ENCODE assay signal across 9 cellular contexts in genomic region chr3:43999920-44000319, GRCh38.
DNase-seq lines count a peak whose midpoint lies in the region; ATAC-seq and TF ChIP-seq lines count a peak whose summit lies in the region.
"Had no signal": no experiment of that assay in that cellular context is flagged by ENCODE, and none has a peak within 500 bp of the region (broad histone marks: within the 10 kb centered on the region; RNA-seq: fewer than 3 reads in every experiment).

No MANE protein-coding gene starts in this region.

- DNase-seq in activated naive CD4-positive, alpha-beta T cell treated with anti-CD3 and anti-CD28 coated beads, Interleukin-2, amount 50 U/mL, for 72 hours (ENCODE audit: low spot score in 2 of 2), result no peak
- no peak for DNase-seq in activated naive CD8-positive, alpha-beta T cell treated with anti-CD3 and anti-CD28 coated beads for 36 hours
- DNase-seq in stimulated activated naive B cell treated with anti-CD40 and anti-IgM and Interleukin-4, amounts not matched to agents 10 μg/mL and 1 μg/mL and 100 μg/mL, for 72 hours, result no peak
- DNase-seq in activated CD4-positive, CD25-positive, alpha-beta regulatory T cell (lab: John Stamatoyannopoulos, UW), result no peak
- DNase-seq: activated CD4-positive, alpha-beta T cell treated with anti-CD3 and anti-CD28 coated beads for 4 hours had no signal

- no peaks in the 10 kb centered on the region for H3K9me3 ChIP-seq in iPS-15b (ENCODE audit: control insufficient read depth, insufficient read depth, low read length)

- H3K27me3 ChIP-seq in iPS-15b (ENCODE audit: control insufficient read depth, insufficient read depth, low read length), result peaks cover 49% of the 10 kb centered on the region

- H3K36me3 Mint-ChIP-seq in activated naive CD4-positive, alpha-beta T cell treated with anti-CD3 and anti-CD28 coated beads, Interleukin-2, amount 50 U/mL, for 24 hours, result no peaks in the 10 kb centered on the region
- peaks cover 5 to 24% of the 10 kb centered on the region in 2 donors for H3K36me3 Mint-ChIP-seq in activated naive CD4-positive, alpha-beta T cell treated with anti-CD3 and anti-CD28 coated beads, Interleukin-2, amount 50 U/mL, for 72 hours
- no peaks in the 10 kb centered on the region for H3K36me3 Mint-ChIP-seq in activated naive CD8-positive, alpha-beta T cell treated with anti-CD3 and anti-CD28 coated beads for 36 hours
- no peaks in the 10 kb centered on the region for H3K36me3 Mint-ChIP-seq in stimulated activated naive B cell treated with anti-CD40 and anti-IgM and Interleukin-4, amounts not matched to agents 10 μg/mL and 1 μg/mL and 100 μg/mL, for 72 hours

- no peaks in the 10 kb centered on the region for H3K36me3 ChIP-seq in iPS-15b (ENCODE audit: control insufficient read depth, insufficient read depth, low read length)

- H3K27ac Mint-ChIP-seq in activated naive CD4-positive, alpha-beta T cell treated with anti-CD3 and anti-CD28 coated beads, Interleukin-2, amount 50 U/mL, for 24 hours, result no peak overlapping the region
- no peak overlapping the region for H3K27ac Mint-ChIP-seq in activated naive CD4-positive, alpha-beta T cell treated with anti-CD3 and anti-CD28 coated beads, Interleukin-2, amount 50 U/mL, for 72 hours
- no peak overlapping the region for H3K27ac Mint-ChIP-seq in activated naive CD8-positive, alpha-beta T cell treated with anti-CD3 and anti-CD28 coated beads for 36 hours
- peak overlapping the region; percentile 65 for H3K27ac Mint-ChIP-seq in stimulated activated naive B cell treated with anti-CD40 and anti-IgM and Interleukin-4, amounts not matched to agents 10 μg/mL and 1 μg/mL and 100 μg/mL, for 72 hours

- ATAC-seq in activated naive CD4-positive, alpha-beta T cell treated with anti-CD3 and anti-CD28 coated beads, Interleukin-2, amount 50 U/mL, for 72 hours, result no peak
- ATAC-seq in stimulated activated naive B cell treated with anti-CD40 and anti-IgM and Interleukin-4, amounts not matched to agents 10 μg/mL and 1 μg/mL and 100 μg/mL, for 72 hours (replicated peaks), result no peak
- ATAC-seq in GM18505 (IDR thresholded peaks at IDR 0.05; ENCODE audit: unreplicated experiment), result no peak
- ATAC-seq in HG03175 (IDR thresholded peaks at IDR 0.05; ENCODE audit: unreplicated experiment), result no peak

- no peaks in the 10 kb centered on the region for H3K9me3 Mint-ChIP-seq in activated naive CD4-positive, alpha-beta T cell treated with anti-CD3 and anti-CD28 coated beads, Interleukin-2, amount 50 U/mL, for 24 hours
- H3K9me3 Mint-ChIP-seq in activated naive CD4-positive, alpha-beta T cell treated with anti-CD3 and anti-CD28 coated beads, Interleukin-2, amount 50 U/mL, for 72 hours, result no peaks in the 10 kb centered on the region
- peaks cover 3% of the 10 kb centered on the region for H3K9me3 Mint-ChIP-seq in activated naive CD8-positive, alpha-beta T cell treated with anti-CD3 and anti-CD28 coated beads for 36 hours
- peaks cover 0 to 2% of the 10 kb centered on the region in 2 donors for H3K9me3 Mint-ChIP-seq in stimulated activated naive B cell treated with anti-CD40 and anti-IgM and Interleukin-4, amounts not matched to agents 10 μg/mL and 1 μg/mL and 100 μg/mL, for 72 hours

- H3K4me3 ChIP-seq in iPS-15b (ENCODE audit: low read depth, low read length), result peak overlapping the region; percentile 87

- H3K27me3 Mint-ChIP-seq in activated naive CD4-positive, alpha-beta T cell treated with anti-CD3 and anti-CD28 coated beads, Interleukin-2, amount 50 U/mL, for 24 hours, result peaks cover 58% of the 10 kb centered on the region
- H3K27me3 Mint-ChIP-seq in activated naive CD8-positive, alpha-beta T cell treated with anti-CD3 and anti-CD28 coated beads for 36 hours, result peaks cover 92% of the 10 kb centered on the region
- H3K27me3 Mint-ChIP-seq in stimulated activated naive B cell treated with anti-CD40 and anti-IgM and Interleukin-4, amounts not matched to agents 10 μg/mL and 1 μg/mL and 100 μg/mL, for 72 hours, result peaks cover 69 to 86% of the 10 kb centered on the region in 2 donors

- peak overlapping the region; percentile 68 for H3K4me3 Mint-ChIP-seq in activated naive CD4-positive, alpha-beta T cell treated with anti-CD3 and anti-CD28 coated beads, Interleukin-2, amount 50 U/mL, for 24 hours
- H3K4me3 Mint-ChIP-seq in activated naive CD8-positive, alpha-beta T cell treated with anti-CD3 and anti-CD28 coated beads for 36 hours, result peak overlapping the region; percentile 50
- H3K4me3 Mint-ChIP-seq in stimulated activated naive B cell treated with anti-CD40 and anti-IgM and Interleukin-4, amounts not matched to agents 10 μg/mL and 1 μg/mL and 100 μg/mL, for 72 hours, result peak overlapping the region; percentile 65 to 66

- no peak for TF ChIP-seq POLR2A in GM18505 (IDR thresholded peaks at IDR 0.05; ENCODE audit: borderline replicate concordance, extremely low read depth, insufficient read depth, insufficient read length)

- H3K4me1 Mint-ChIP-seq in activated naive CD4-positive, alpha-beta T cell treated with anti-CD3 and anti-CD28 coated beads, Interleukin-2, amount 50 U/mL, for 24 hours, result peaks cover 35% of the 10 kb centered on the region
- peaks cover 32% of the 10 kb centered on the region for H3K4me1 Mint-ChIP-seq in activated naive CD8-positive, alpha-beta T cell treated with anti-CD3 and anti-CD28 coated beads for 36 hours
- peaks cover 38 to 44% of the 10 kb centered on the region in 2 donors for H3K4me1 Mint-ChIP-seq in stimulated activated naive B cell treated with anti-CD40 and anti-IgM and Interleukin-4, amounts not matched to agents 10 μg/mL and 1 μg/mL and 100 μg/mL, for 72 hours

- H3K9ac ChIP-seq in iPS-15b (ENCODE audit: low read depth, low read length), result no peak overlapping the region

- peaks cover 12% of the 10 kb centered on the region for H3K4me1 ChIP-seq in iPS-15b (ENCODE audit: control insufficient read depth, insufficient read depth, low read length)
